ENCODE assay signal across 13 cellular contexts in genomic region chr3:126034481-126035361, GRCh38. TPM values are rescaled to one million over a fixed set of nuclear protein-coding genes. Genes with fewer than 3 reads are reported as not detected.
DNase-seq lines count a peak whose midpoint lies in the region; ATAC-seq and TF ChIP-seq lines count a peak whose summit lies in the region.
"Had no signal": no experiment of that assay in that cellular context is flagged by ENCODE, and none has a peak within 500 bp of the region (broad histone marks: within the 10 kb centered on the region; RNA-seq: fewer than 3 reads in every experiment).

No MANE protein-coding gene starts in this region.

- intact Hi-C loops in Right ventricle myocardium inferior (cut with DNase I), result no loop called here
- intact Hi-C loops in left ventricle myocardium superior (cut with micrococcal nuclease), result no loop called here
- intact Hi-C loops in posterior cingulate gyrus (cut with DNase I), result no loop called here

- H3K9me2 ChIP-seq in SK-N-SH, result no peaks in the 10 kb centered on the region

- no peak overlapping the region for H3K9ac ChIP-seq in SK-N-SH
- H3K9ac ChIP-seq in neuronal stem cell (ENCODE audit: low read depth, low read length, poor library complexity), result no peak overlapping the region
- H3K9ac ChIP-seq: parathyroid adenoma had no signal

- no peaks in the 10 kb centered on the region for H3K9me3 ChIP-seq in SK-N-SH
- peaks cover 3 to 4% of the 10 kb centered on the region in 2 donors for H3K9me3 ChIP-seq in neuronal stem cell (replicated peaks in 1 of 2; ENCODE audit: control insufficient read depth in 2 of 2, insufficient read depth in 1 of 2, low read depth in 1 of 2, low read length in 2 of 2)

- H2BK5ac ChIP-seq in neuronal stem cell (ENCODE audit: low read length), result no peak overlapping the region

- no peaks in the 10 kb centered on the region for H4K20me1 ChIP-seq in SK-N-SH (ENCODE audit: insufficient read depth)

- H3K27me3 ChIP-seq in SK-N-SH (ENCODE audit: insufficient read depth) (no peaks in the 10 kb centered on the region), neuronal stem cell (ENCODE audit: control insufficient read depth in 3 of 3, insufficient read depth in 3 of 3, low read depth in 1 of 3, low read length in 3 of 3) (no peaks in the 10 kb centered on the region)

- no peak overlapping the region for H2BK120ac ChIP-seq in neuronal stem cell (ENCODE audit: low read depth, low read length)

- no peak overlapping the region for H3K14ac ChIP-seq in neuronal stem cell (ENCODE audit: low read length)

- H3F3A ChIP-seq in SK-N-SH (replicated peaks; ENCODE audit: insufficient read depth), result peaks cover 9% of the 10 kb centered on the region

- no peak overlapping the region for H3K4ac ChIP-seq in neuronal stem cell (ENCODE audit: low read length)

- no peak for TF ChIP-seq EP300 in SK-N-SH (IDR thresholded peaks at IDR 0.05; ENCODE audit: borderline replicate concordance in 1 of 2, low read depth in 1 of 2, low read length in 1 of 2)

- POLR2A ChIA-PET in SK-N-SH (lab: Yijun Ruan, JAX), result no interaction called here

- H2BK15ac ChIP-seq in neuronal stem cell (ENCODE audit: low read length), result no peak overlapping the region

- DNase-seq in Right ventricle myocardium inferior (ENCODE audit: missing footprints) (peak; percentile 55), left ventricle myocardium superior (no peak), SK-N-SH (peak; percentile 41), fibroblast of villous mesenchyme (ENCODE audit: low read depth) (peak; percentile 40), ureter (ENCODE audit: low spot score) (peak; percentile 43), posterior cingulate gyrus (no peak), neuronal stem cell (ENCODE audit: low spot score) (no peak)
- DNase-seq: anterior cingulate cortex; effector CD4-positive, alpha-beta T cell; NCI-H2081 had no signal

- no peak overlapping the region for H3K23ac ChIP-seq in neuronal stem cell (ENCODE audit: low read depth, low read length, poor library complexity)

- no peak overlapping the region for H3K4me2 ChIP-seq in SK-N-SH
- no peak overlapping the region for H3K4me2 ChIP-seq in neuronal stem cell (ENCODE audit: insufficient read depth, low read length, poor library complexity, severe bottlenecking)

- no peak overlapping the region for H2AK5ac ChIP-seq in neuronal stem cell (ENCODE audit: low read depth, low read length)

- TF ChIP-seq CTCF in SK-N-SH (IDR thresholded peaks at IDR 0.05) (no peak), fibroblast of villous mesenchyme (IDR thresholded peaks at IDR 0.05; ENCODE audit: insufficient read depth, low read depth, low read length) (no peak)

- H3K36me3 ChIP-seq in SK-N-SH (replicated peaks in 1 of 2; ENCODE audit: control insufficient read depth in 1 of 2, insufficient read depth in 2 of 2, low read length in 1 of 2), result no peaks in the 10 kb centered on the region
- H3K36me3 ChIP-seq in neuronal stem cell (replicated peaks in 1 of 2; ENCODE audit: control insufficient read depth in 2 of 2, insufficient read depth in 2 of 2, low read length in 2 of 2), result peaks cover 0 to 20% of the 10 kb centered on the region in 2 donors

- H3K79me2 ChIP-seq in SK-N-SH (ENCODE audit: insufficient read depth), result no peaks in the 10 kb centered on the region
- H3K79me2 ChIP-seq: parathyroid adenoma had no signal

- peak overlapping the region in 1 of 2 experiments; percentile 11; a peak in 1 of 4 replicates for H3K27ac ChIP-seq in SK-N-SH (ENCODE audit: low read depth in 2 of 2, low read length in 1 of 2)
- H3K27ac ChIP-seq in neuronal stem cell (replicated peaks; ENCODE audit: low read length), result no peak overlapping the region
- H3K27ac ChIP-seq: parathyroid adenoma had no signal

- no peak overlapping the region for H2AFZ ChIP-seq in SK-N-SH (ENCODE audit: low read depth)
- H2AFZ ChIP-seq in neuronal stem cell (ENCODE audit: low read length), result no peak overlapping the region
- H2AFZ ChIP-seq: parathyroid adenoma had no signal

- WGBS in SK-N-SH (ENCODE audit: low lambda C conversion rate), result 65% methylated on average over 11 of the region's 11 CpGs
- no CpG with 5 or more reads among the region's 11 CpGs for WGBS in neuronal stem cell (ENCODE audit: extremely low coverage in 2 of 2, insufficient read length in 2 of 2, insufficient replicate concordance in 1 of 2), 2 donors

- H3K4me3 ChIP-seq in SK-N-SH (ENCODE audit: low read depth in 2 of 2, low read length in 1 of 2) (no peak overlapping the region), fibroblast of villous mesenchyme (ENCODE audit: low read depth, low read length) (no peak overlapping the region), neuronal stem cell (ENCODE audit: low read length in 2 of 2) (no peak overlapping the region)
- H3K4me3 ChIP-seq: lung had no signal

- no peaks in the 10 kb centered on the region for H3K79me1 ChIP-seq in neuronal stem cell (ENCODE audit: low read depth, low read length)

- CTCF ChIA-PET in SK-N-SH (lab: Yijun Ruan, JAX), result interaction anchor here (0.6 to 0.8 kb wide), 2 partner anchors 62 kb away, joined by 3 read pairs; no protein-coding TSS in a partner anchor

- no peak overlapping the region for H4K8ac ChIP-seq in neuronal stem cell (ENCODE audit: low read depth, low read length)

- H3K4me1 ChIP-seq in SK-N-SH (ENCODE audit: control insufficient read depth in 1 of 2, insufficient read depth in 2 of 2, low read depth in 1 of 2, low read length in 1 of 2), result peaks cover 5 to 10% of the 10 kb centered on the region in 2 experiments; a peak in 1 of 4 replicates
- peaks cover 0 to 2% of the 10 kb centered on the region in 2 donors for H3K4me1 ChIP-seq in neuronal stem cell (ENCODE audit: control insufficient read depth in 2 of 2, insufficient read depth in 1 of 2, low read depth in 1 of 2, low read length in 2 of 2)
- H3K4me1 ChIP-seq: parathyroid adenoma had no signal

- TF ChIP-seq RAD21 in SK-N-SH (IDR thresholded peaks at IDR 0.05; ENCODE audit: low read length), result no peak

- H2BK12ac ChIP-seq in neuronal stem cell (ENCODE audit: low read length), result no peak overlapping the region

- H4K91ac ChIP-seq in neuronal stem cell (ENCODE audit: low read depth, low read length, poor library complexity), result no peak overlapping the region

- H3K18ac ChIP-seq in neuronal stem cell (ENCODE audit: low read length), result no peak overlapping the region

- no peak for ATAC-seq in Right ventricle myocardium inferior
- no peak for ATAC-seq in left ventricle myocardium superior
- ATAC-seq in GM19035 (IDR thresholded peaks at IDR 0.05; ENCODE audit: unreplicated experiment), result no peak

TF ChIP-seq in SK-N-SH, 30 proteins besides CTCF, POLR2A, EP300 and RAD21:
- peak; percentile 63 for TF ChIP-seq GATA2 (CRISPR knock-in tag; IDR thresholded peaks at IDR 0.05)
- TF ChIP-seq TCF12 (IDR thresholded peaks at IDR 0.05), result peak; percentile 70
- 0 out of 2 replicates have a peak, but pooled peaks have one; percentile 20 for TF ChIP-seq MXI1 (IDR thresholded peaks at IDR 0.05; ENCODE audit: low read depth, low read length)
- TF ChIP-seq USF1 (IDR thresholded peaks at IDR 0.05; ENCODE audit: borderline replicate concordance, low read depth), result no peak
- peak; percentile 64 for TF ChIP-seq PBX3 (IDR thresholded peaks at IDR 0.05)
- TF ChIP-seq FOSL2 (IDR thresholded peaks at IDR 0.05; ENCODE audit: borderline replicate concordance, low read depth), result peak; percentile 45; the same call in 1 of the 2 replicates
- no peak for TF ChIP-seq POLR2AphosphoS5 (IDR thresholded peaks at IDR 0.05; ENCODE audit: low read depth, low read length)
- no peak for TF ChIP-seq TAF1 (IDR thresholded peaks at IDR 0.05; ENCODE audit: borderline replicate concordance, low read depth, low read length)
- no peak for TF ChIP-seq USF2 (IDR thresholded peaks at IDR 0.05; ENCODE audit: borderline replicate concordance, low read depth, low read length)

RNA-seq across cellular contexts. Expression of gene SLC41A3, which starts 49.2 kb away (rescaled TPM):
- total RNA-seq in Right ventricle myocardium inferior, result 36.2 TPM
- total RNA-seq in left ventricle myocardium superior, result 35.4 TPM
- polyA plus RNA-seq in SK-N-SH (2012; rRNA removed), result 53.4 and 58.4 TPM in 2 replicates
- 29.9 and 39.4 TPM in 2 replicates for polyA plus RNA-seq in SK-N-SH (2012; cell fraction: cytosol; rRNA removed)
- 72.6 and 102 TPM in 2 replicates for polyA plus RNA-seq in SK-N-SH (2012; cell fraction: nucleus; rRNA removed)
- total RNA-seq in fibroblast of villous mesenchyme, result 32.9 and 36.7 TPM in 2 replicates
- 72.0 TPM for total RNA-seq in ureter
- polyA plus RNA-seq in neuronal stem cell (2013, experiment 1 of 2), result 46.4 TPM
- polyA plus RNA-seq in neuronal stem cell (2013, experiment 2 of 2), result 47.5 TPM

Comparison
In these comparisons a context has a peak if more than half of its experiments do, and no peak if none do; other contexts are left out.
1. DNase-seq: peak in Right ventricle myocardium inferior (single experiment), SK-N-SH (single experiment), fibroblast of villous mesenchyme (single experiment) and ureter (single experiment); none in left ventricle myocardium superior (single experiment), posterior cingulate gyrus (0 of 10) and neuronal stem cell (single experiment).